ENCODE assay signal across 14 cellular contexts in genomic region chr12:46794593-46795190, GRCh38. TPM values are rescaled to one million over a fixed set of nuclear protein-coding genes. Genes with fewer than 3 reads are reported as not detected.
DNase-seq lines count a peak whose midpoint lies in the region; ATAC-seq and TF ChIP-seq lines count a peak whose summit lies in the region.
"Had no signal": no experiment of that assay in that cellular context is flagged by ENCODE, and none has a peak within 500 bp of the region (broad histone marks: within the 10 kb centered on the region; RNA-seq: fewer than 3 reads in every experiment).

No MANE protein-coding gene starts in this region.

- no peaks in the 10 kb centered on the region for H3K9me3 Mint-ChIP-seq in activated naive CD8-positive, alpha-beta T cell treated with anti-CD3 and anti-CD28 coated beads, Interleukin-2, amount 50 U/mL, for 24 hours
- H3K9me3 Mint-ChIP-seq in activated naive CD8-positive, alpha-beta T cell treated with anti-CD3 and anti-CD28 coated beads for 36 hours, result peaks cover 3% of the 10 kb centered on the region
- no peaks in the 10 kb centered on the region for H3K9me3 Mint-ChIP-seq in stimulated activated effector memory CD8-positive, alpha-beta T cell treated with anti-CD3 and anti-CD28 coated beads, Interleukin-12 subunit alpha, Interleukin-12 subunit beta, amount 100 ng/mL, for 72 hours
- peaks cover 34% of the 10 kb centered on the region for H3K9me3 Mint-ChIP-seq in osteocyte (ENCODE audit: unreplicated experiment)
- H3K9me3 Mint-ChIP-seq: endodermal cell had no signal

- no peak overlapping the region for H3K4me3 Mint-ChIP-seq in activated naive CD8-positive, alpha-beta T cell treated with anti-CD3 and anti-CD28 coated beads, Interleukin-2, amount 50 U/mL, for 24 hours
- no peak overlapping the region for H3K4me3 Mint-ChIP-seq in activated naive CD8-positive, alpha-beta T cell treated with anti-CD3 and anti-CD28 coated beads for 36 hours
- no peak overlapping the region for H3K4me3 Mint-ChIP-seq in stimulated activated effector memory CD8-positive, alpha-beta T cell treated with anti-CD3 and anti-CD28 coated beads, Interleukin-12 subunit alpha, Interleukin-12 subunit beta, amount 100 ng/mL, for 72 hours
- no peak overlapping the region for H3K4me3 Mint-ChIP-seq in osteocyte (ENCODE audit: unreplicated experiment)
- H3K4me3 Mint-ChIP-seq: brain, endodermal cell had no signal

- DNase-seq in activated naive CD8-positive, alpha-beta T cell treated with anti-CD3 and anti-CD28 coated beads, Interleukin-2, amount 50 U/mL, for 24 hours, result no peak
- DNase-seq in activated naive CD8-positive, alpha-beta T cell treated with anti-CD3 and anti-CD28 coated beads for 36 hours, result no peak
- DNase-seq in stimulated activated effector memory CD8-positive, alpha-beta T cell treated with anti-CD3 and anti-CD28 coated beads, Interleukin-12 subunit alpha, Interleukin-12 subunit beta, amount 100 ng/mL, for 72 hours (ENCODE audit: low spot score in 2 of 2), result no peak
- DNase-seq in NCI-H1105 (lab: John Stamatoyannopoulos, UW) (no peak), osteocyte (ENCODE audit: extremely low spot score, unreplicated experiment) (no peak), NCI-H510A treated with DMSO at 0.1 percent for 48 hours (lab: John Stamatoyannopoulos, UW) (no peak)
- DNase-seq: endodermal cell; left ventricle myocardium superior; NCI-H2107; stimulated activated CD4-positive, alpha-beta T cell treated with anti-CD3 and anti-CD28 coated beads, Interleukin-12 subunit alpha, Interleukin-12 subunit beta, amount 100 ng/mL, for 4 hours; uterus had no signal

- H3K27me3 Mint-ChIP-seq in activated naive CD8-positive, alpha-beta T cell treated with anti-CD3 and anti-CD28 coated beads, Interleukin-2, amount 50 U/mL, for 24 hours, result peaks cover 4% of the 10 kb centered on the region
- H3K27me3 Mint-ChIP-seq in activated naive CD8-positive, alpha-beta T cell treated with anti-CD3 and anti-CD28 coated beads for 36 hours, result no peaks in the 10 kb centered on the region
- H3K27me3 Mint-ChIP-seq in osteocyte (ENCODE audit: unreplicated experiment), result no peaks in the 10 kb centered on the region
- H3K27me3 Mint-ChIP-seq: brain had no signal

- no peaks in the 10 kb centered on the region for H3K36me3 Mint-ChIP-seq in activated naive CD8-positive, alpha-beta T cell treated with anti-CD3 and anti-CD28 coated beads, Interleukin-2, amount 50 U/mL, for 24 hours (ENCODE audit: low read depth)
- peaks cover 1% of the 10 kb centered on the region for H3K36me3 Mint-ChIP-seq in activated naive CD8-positive, alpha-beta T cell treated with anti-CD3 and anti-CD28 coated beads for 36 hours
- H3K36me3 Mint-ChIP-seq in stimulated activated effector memory CD8-positive, alpha-beta T cell treated with anti-CD3 and anti-CD28 coated beads, Interleukin-12 subunit alpha, Interleukin-12 subunit beta, amount 100 ng/mL, for 72 hours, result no peaks in the 10 kb centered on the region
- H3K36me3 Mint-ChIP-seq in osteocyte (ENCODE audit: unreplicated experiment), result peaks cover 37% of the 10 kb centered on the region
- H3K36me3 Mint-ChIP-seq: brain had no signal

- no peak for TF ChIP-seq CTCF in osteocyte (IDR thresholded peaks at IDR 0.05)

- no peak overlapping the region for H3K27ac Mint-ChIP-seq in activated naive CD8-positive, alpha-beta T cell treated with anti-CD3 and anti-CD28 coated beads, Interleukin-2, amount 50 U/mL, for 24 hours
- H3K27ac Mint-ChIP-seq in activated naive CD8-positive, alpha-beta T cell treated with anti-CD3 and anti-CD28 coated beads for 36 hours, result no peak overlapping the region
- H3K27ac Mint-ChIP-seq in stimulated activated effector memory CD8-positive, alpha-beta T cell treated with anti-CD3 and anti-CD28 coated beads, Interleukin-12 subunit alpha, Interleukin-12 subunit beta, amount 100 ng/mL, for 72 hours, result no peak overlapping the region
- H3K27ac Mint-ChIP-seq in osteocyte (ENCODE audit: unreplicated experiment), result no peak overlapping the region
- H3K27ac Mint-ChIP-seq: brain, endodermal cell had no signal

- peak; percentile 20 for ATAC-seq in activated naive CD8-positive, alpha-beta T cell treated with anti-CD3 and anti-CD28 coated beads, Interleukin-2, amount 50 U/mL, for 24 hours
- peak; percentile 80 for ATAC-seq in GM21381 (IDR thresholded peaks at IDR 0.05; ENCODE audit: unreplicated experiment)
- peak; percentile 81 for ATAC-seq in HG03039 (IDR thresholded peaks at IDR 0.05; ENCODE audit: unreplicated experiment)
- ATAC-seq in stimulated activated effector memory CD8-positive, alpha-beta T cell treated with anti-CD3 and anti-CD28 coated beads, Interleukin-12 subunit alpha, Interleukin-12 subunit beta, amount 100 ng/mL, for 72 hours, result peak; percentile 96
- ATAC-seq: left ventricle myocardium superior had no signal

- no peaks in the 10 kb centered on the region for H3K4me1 Mint-ChIP-seq in activated naive CD8-positive, alpha-beta T cell treated with anti-CD3 and anti-CD28 coated beads, Interleukin-2, amount 50 U/mL, for 24 hours
- H3K4me1 Mint-ChIP-seq in activated naive CD8-positive, alpha-beta T cell treated with anti-CD3 and anti-CD28 coated beads for 36 hours, result no peaks in the 10 kb centered on the region
- no peaks in the 10 kb centered on the region for H3K4me1 Mint-ChIP-seq in stimulated activated effector memory CD8-positive, alpha-beta T cell treated with anti-CD3 and anti-CD28 coated beads, Interleukin-12 subunit alpha, Interleukin-12 subunit beta, amount 100 ng/mL, for 72 hours
- peaks cover 10% of the 10 kb centered on the region for H3K4me1 Mint-ChIP-seq in osteocyte (ENCODE audit: unreplicated experiment)
- H3K4me1 Mint-ChIP-seq: brain, endodermal cell had no signal

RNA-seq across cellular contexts. Expression of gene SLC38A4, which starts 31.1 kb away (rescaled TPM):
- not detected for total RNA-seq in activated naive CD8-positive, alpha-beta T cell treated with anti-CD3 and anti-CD28 coated beads for 36 hours
- total RNA-seq in osteocyte, result 11.4 TPM in 2 replicates

Comparison
In these comparisons a context has a peak if more than half of its experiments do, and no peak if none do; other contexts are left out.
1. ATAC-seq: peak in every context shown above with its lines; median percentile 96 in stimulated activated effector memory CD8-positive, alpha-beta T cell treated with anti-CD3 and anti-CD28 coated beads, Interleukin-12 subunit alpha, Interleukin-12 subunit beta, amount 100 ng/mL, for 72 hours; 81 in HG03039; 80 in GM21381; 20 in activated naive CD8-positive, alpha-beta T cell treated with anti-CD3 and anti-CD28 coated beads, Interleukin-2, amount 50 U/mL, for 24 hours.
2. RNA of gene SLC38A4, which starts 31.1 kb away (total RNA-seq): 11.4 TPM in osteocyte; not detected in activated naive CD8-positive, alpha-beta T cell treated with anti-CD3 and anti-CD28 coated beads for 36 hours; every median in the first group is over 10 times any median in the second.